8 cellular contexts compared by ENCODE assay signal in genomic region chr12:51025182-51025747, GRCh38. TPM values are rescaled to one million over a fixed set of nuclear protein-coding genes. Genes with fewer than 3 reads are reported as not detected.
DNase-seq lines count a peak whose midpoint lies in the region; ATAC-seq, FAIRE-seq and TF ChIP-seq lines count a peak whose summit lies in the region.

No MANE protein-coding gene starts in this region.

- RAD21 ChIA-PET in GM12878 (lab: Charles Lee; ENCODE audit: unreplicated experiment): interaction anchor here (1.7 to 6.1 kb wide), 5 partner anchors 39 to 517 kb away, joined by 3 to 43 read pairs (median 16); partner anchors contain the start of gene ATF1

- H3K4me3 ChIP-seq in A549 (peak overlapping the region; percentile 64), HL-60 (replicated peaks; ENCODE audit: insufficient read depth, low read length) (peak overlapping the region; percentile 98), GM12878 (peak overlapping the region; percentile 71), mesenchymal stem cell (ENCODE audit: insufficient read depth in 1 of 2, low read depth in 1 of 2, low read length in 2 of 2) (peak overlapping the region; percentile 88 to 91)

- SMC1A ChIA-PET in GM12878 (lab: Charles Lee; ENCODE audit: uncharacterized antibody, unreplicated experiment): interaction anchor here (0.7 to 3.4 kb wide), 8 partner anchors 38 to 316 kb away, joined by 3 to 19 read pairs (median 3); no protein-coding TSS in a partner anchor

- H3K14ac ChIP-seq in mesenchymal stem cell (ENCODE audit: low read length in 2 of 2): no peak overlapping the region

- H2BK15ac ChIP-seq in mesenchymal stem cell (ENCODE audit: low read depth, poor library complexity, severe bottlenecking): no peak overlapping the region

- TF ChIP-seq CTCF in A549 (IDR thresholded peaks at IDR 0.05) (no peak), HL-60 (IDR thresholded peaks at IDR 0.05; ENCODE audit: insufficient read depth, low read length) (no peak), GM12878 (IDR thresholded peaks at IDR 0.05 in 2 of 3, conservative IDR thresholded peaks at IDR 0.05 in 1 of 3; ENCODE audit: control insufficient read depth in 2 of 3, extremely low read depth in 1 of 3, insufficient read depth in 1 of 3, low read depth in 3 of 3, low read length in 3 of 3) (no peak)

- BruUV-seq in GM12878 (replicated peaks; lab: Mats Ljungman, UMichigan): no TSS peak

- TF ChIP-seq POLR2A in A549 (IDR thresholded peaks at IDR 0.05; ENCODE audit: low read length) (no peak), GM12878 (IDR thresholded peaks at IDR 0.05; ENCODE audit: low read depth, low read length) (no peak)

- CTCF ChIA-PET in A549 (lab: Yijun Ruan, JAX) (interaction anchor here (0.5 to 3.2 kb wide), 5 partner anchors 36 to 261 kb away, joined by 3 to 19 read pairs (median 4); partner anchors contain the start of gene ATF1), GM12878 (lab: Yijun Ruan, JAX) (interaction anchor here (0.6 to 5.1 kb wide), 8 partner anchors 38 to 604 kb away, joined by 3 to 61 read pairs (median 4); no protein-coding TSS in a partner anchor)

- no peak overlapping the region for H2AK5ac ChIP-seq in mesenchymal stem cell (ENCODE audit: low read length, severe bottlenecking)

- in situ Hi-C loops in GM12878 (cut with MboI): no loop called here

- intact Hi-C loops in GM12878 (cut with micrococcal nuclease; ENCODE audit: unreplicated experiment): loop anchor here (5.0 kb wide), 3 partner anchors 98 to 258 kb away; a partner anchor contains a TSS

- POLR2A ChIA-PET in A549 (lab: Yijun Ruan, JAX) (interaction anchor here (0.6 to 1.8 kb wide), 2 partner anchors 14 to 260 kb away, joined by 4 read pairs; no protein-coding TSS in a partner anchor), GM12878 (lab: Charles Lee) (interaction anchor here (0.5 to 2.8 kb wide), 5 partner anchors 45 to 261 kb away, joined by 3 to 11 read pairs (median 3); partner anchors contain the start of genes ATF1 and CSRNP2)

- peak overlapping the region; percentile 79 for H3K9ac ChIP-seq in GM12878 (ENCODE audit: control insufficient read depth, insufficient read depth, low read length)
- H3K9ac ChIP-seq in mesenchymal stem cell (ENCODE audit: low read length): peak overlapping the region; percentile 96

- H3K4ac ChIP-seq in mesenchymal stem cell (ENCODE audit: low read depth in 1 of 2, low read length in 2 of 2): no peak overlapping the region

- H3K36me3 ChIP-seq in GM12878 (ENCODE audit: control insufficient read depth in 2 of 2, insufficient read depth in 2 of 2, low read length in 1 of 2) (no peaks in the 10 kb centered on the region), mesenchymal stem cell (ENCODE audit: control insufficient read depth in 1 of 2, insufficient read depth in 2 of 2, low read depth in 1 of 2, low read length in 2 of 2) (no peaks in the 10 kb centered on the region)

- 39% methylated on average over 5 of the region's 5 CpGs for WGBS in A549 (ENCODE audit: missing lambda C conversion rate)
- 51% methylated on average over 5 of the region's 5 CpGs for WGBS in GM12878 (ENCODE audit: insufficient coverage, insufficient replicate concordance, low lambda C conversion rate, missing lambda C conversion rate)
- WGBS in mesenchymal stem cell: 31% methylated on average over 5 of the region's 5 CpGs

- H2BK120ac ChIP-seq in mesenchymal stem cell (ENCODE audit: low read depth, low read length): no peak overlapping the region

- TF ChIP-seq RAD21 in A549 (conservative IDR thresholded peaks at IDR 0.05 in 1 of 2, IDR thresholded peaks at IDR 0.05 in 1 of 2) (no peak), GM12878 (IDR thresholded peaks at IDR 0.05; ENCODE audit: insufficient read depth, low read depth, low read length) (no peak)

- H2AFZ ChIP-seq in GM12878 (ENCODE audit: control insufficient read depth, low read depth, low read length) (peak overlapping the region; percentile 86), mesenchymal stem cell (ENCODE audit: low read depth, low read length) (no peak overlapping the region)

- DNase-seq in A549 (ENCODE audit: low read depth in 1 of 2, low spot score in 1 of 2) (no peak), HL-60 (ENCODE audit: low read depth in 1 of 2, low spot score in 1 of 2) (no peak), GM12878 (ENCODE audit: low read depth, low spot score) (no peak), mesenchymal stem cell (no peak), NCI-H146 treated with DMSO at 0.1 percent for 48 hours (lab: John Stamatoyannopoulos, UW; ENCODE audit: unreplicated experiment) (no peak), Ammon's horn (ENCODE audit: low spot score) (no peak)

- H3K27me3 ChIP-seq in HL-60 (ENCODE audit: insufficient read depth, poor library complexity, severe bottlenecking): no peaks in the 10 kb centered on the region
- no peaks in the 10 kb centered on the region; a peak in 1 of 4 replicates for H3K27me3 ChIP-seq in GM12878 (replicated peaks in 1 of 2; ENCODE audit: control insufficient read depth in 2 of 2, insufficient read depth in 2 of 2, low read length in 1 of 2)
- peaks cover 4 to 7% of the 10 kb centered on the region in 2 experiments for H3K27me3 ChIP-seq in mesenchymal stem cell (ENCODE audit: control insufficient read depth in 1 of 2, insufficient read depth in 1 of 2, low read length in 2 of 2)

- peak overlapping the region; percentile 94 for H3K4me2 ChIP-seq in A549
- peak overlapping the region; percentile 94 for H3K4me2 ChIP-seq in GM12878 (ENCODE audit: control insufficient read depth, insufficient read depth)
- H3K4me2 ChIP-seq in mesenchymal stem cell (ENCODE audit: low read length, poor library complexity, severe bottlenecking): peak overlapping the region; percentile 90

- H3K79me1 ChIP-seq in mesenchymal stem cell (replicated peaks; ENCODE audit: low read length, poor library complexity, severe bottlenecking): peaks cover 4% of the 10 kb centered on the region

- no peak for FAIRE-seq in A549 (lab: Jason Lieb, UNC)
- FAIRE-seq in GM12878 (lab: Jason Lieb, UNC): no peak

- H4K91ac ChIP-seq in mesenchymal stem cell (ENCODE audit: low read length): no peak overlapping the region

- no peaks in the 10 kb centered on the region for H4K20me1 ChIP-seq in GM12878 (ENCODE audit: control insufficient read depth, insufficient read depth)

- no peak overlapping the region for H2BK12ac ChIP-seq in mesenchymal stem cell (ENCODE audit: low read length in 2 of 2)

- peak overlapping the region; percentile 92 to 97 for H3K18ac ChIP-seq in mesenchymal stem cell (ENCODE audit: low read depth in 1 of 2, low read length in 2 of 2)

- peaks cover 45% of the 10 kb centered on the region for H3K79me2 ChIP-seq in GM12878 (ENCODE audit: control insufficient read depth, insufficient read depth, low read length)

- H2BK5ac ChIP-seq in mesenchymal stem cell (ENCODE audit: low read depth, low read length, poor library complexity, severe bottlenecking): peak overlapping the region; percentile 19

- no peak for TF ChIP-seq EP300 in A549 (IDR thresholded peaks at IDR 0.05)
- TF ChIP-seq EP300 in GM12878 (IDR thresholded peaks at IDR 0.05; ENCODE audit: borderline replicate concordance in 1 of 2, control insufficient read depth in 1 of 2, low read depth in 2 of 2, low read length in 2 of 2): no peak

- H3K4me1 ChIP-seq in A549 (peaks cover 36% of the 10 kb centered on the region), GM12878 (ENCODE audit: control insufficient read depth, insufficient read depth, low read length) (peaks cover 14% of the 10 kb centered on the region; the same call in 1 of the 2 replicates), mesenchymal stem cell (ENCODE audit: control insufficient read depth, insufficient read depth, low read depth, low read length) (peaks cover 12% of the 10 kb centered on the region)

- ATAC-seq in A549: no peak
- ATAC-seq in GM12878: no peak
- ATAC-seq in GM21515 (IDR thresholded peaks at IDR 0.05; ENCODE audit: unreplicated experiment): no peak
- no peak for ATAC-seq in HG03432 (IDR thresholded peaks at IDR 0.05; ENCODE audit: unreplicated experiment)

- H3K9me3 ChIP-seq in A549: no peaks in the 10 kb centered on the region
- H3K9me3 ChIP-seq in GM12878 (replicated peaks; ENCODE audit: control insufficient read depth, insufficient read depth, low read length): no peaks in the 10 kb centered on the region
- no peaks in the 10 kb centered on the region for H3K9me3 ChIP-seq in mesenchymal stem cell (ENCODE audit: control insufficient read depth, low read length)

- H4K8ac ChIP-seq in mesenchymal stem cell (ENCODE audit: low read length): peak overlapping the region; percentile 94

- H3K27ac ChIP-seq in A549 (peak overlapping the region; percentile 84 to 93), HL-60 (replicated peaks) (peak overlapping the region; percentile 77), GM12878 (ENCODE audit: control insufficient read depth, insufficient read depth) (peak overlapping the region; percentile 74), mesenchymal stem cell (ENCODE audit: low read length, poor library complexity, severe bottlenecking) (peak overlapping the region; percentile 74)

- no peak overlapping the region for H3K23ac ChIP-seq in mesenchymal stem cell (ENCODE audit: low read length in 2 of 2)

RNA-seq across cellular contexts. Expression of gene SLC11A2, which starts 0.9 kb away (rescaled TPM):
- polyA plus RNA-seq in A549 (2011; rRNA removed) (80.7 and 82.6 TPM in 2 replicates), A549 (2017; fragmentation: RNase III; extraction: RNeasy Plus Mini Kit Qiagen cat#74134 plus additional on column Dnase treatment) (28.3 to 31.6 TPM (median 30.8 TPM) in 3 replicates), GM12878 (2011; rRNA removed) (27.5 and 29.4 TPM in 2 replicates), GM12878 (2014; fragmentation: Illumina TruSeq; extraction: Trizol) (15.1 and 21.3 TPM in 2 replicates), GM12878 (2014; fragmentation: Nextera tagmentation; extraction: Ambion mirVana) (1 to 10 TPM; 6.2 to 9.0 TPM), GM12878 (2014; rRNA removed) (16.0 and 19.3 TPM in 2 replicates), GM12878 (2016; fragmentation: Nextera tagmentation; extraction: Ambion mirVana) (10 to 100 TPM; 14.5 to 15.9 TPM)
- 33.1 and 42.8 TPM in 2 replicates for polyA plus RNA-seq in A549 (2012; cell fraction: cytosol; rRNA removed)
- polyA plus RNA-seq in A549 (2012; cell fraction: nucleus; rRNA removed): 43.9 and 98.0 TPM in 2 replicates
- polyA minus RNA-seq in A549 (2011; rRNA and poly(A)+ RNA removed): 76.3 and 109 TPM in 2 replicates
- total RNA-seq in GM12878 (2013; cell fraction: nucleolus; rRNA removed): 123 and 135 TPM in 2 replicates
- total RNA-seq in GM12878 (2014; rRNA removed) (22.1 and 22.2 TPM in 2 replicates), GM12878 (2014; rRNA removed; fragmentation: Illumina TruSeq; extraction: Trizol) (15.2 and 17.7 TPM in 2 replicates), GM12878 (2021) (13.4 and 19.0 TPM in 2 replicates)
- 10.6 TPM for polyA plus RNA-seq in GM12878 (2011; ENCODE audit: low read depth)
- 17.6 and 23.7 TPM in 2 replicates for polyA plus RNA-seq in GM12878 (2011; cell fraction: cytosol; rRNA removed)
- 46.6 and 57.2 TPM in 2 replicates for polyA plus RNA-seq in GM12878 (2011; cell fraction: nucleus; rRNA removed)
- 11.2 and 13.6 TPM in 2 replicates for polyA plus RNA-seq in GM12878 (2012)
- polyA minus RNA-seq in GM12878 (2011; rRNA and poly(A)+ RNA removed): 41.2 and 50.5 TPM in 2 replicates
- polyA minus RNA-seq in GM12878 (2011; cell fraction: cytosol; rRNA and poly(A)+ RNA removed): 4.1 and 12.2 TPM in 2 replicates
- 24.5 and 55.5 TPM in 2 replicates for polyA minus RNA-seq in GM12878 (2011; cell fraction: nucleus; rRNA and poly(A)+ RNA removed)
- 20.4 TPM for polyA plus RNA-seq in mesenchymal stem cell (2013, experiment 1 of 2)
- polyA plus RNA-seq in mesenchymal stem cell (2013, experiment 2 of 2): 19.7 TPM

RNA-seq across cellular contexts. Expression of gene LETMD1, which starts 22.9 kb away (rescaled TPM):
- 72.9 and 83.0 TPM in 2 replicates for polyA plus RNA-seq in A549 (2011; rRNA removed)
- 32.0 and 43.0 TPM in 2 replicates for polyA plus RNA-seq in A549 (2012; cell fraction: cytosol; rRNA removed)
- 61.9 and 103 TPM in 2 replicates for polyA plus RNA-seq in A549 (2012; cell fraction: nucleus; rRNA removed)
- 29.6 to 35.9 TPM (median 31.5 TPM) in 3 replicates for polyA plus RNA-seq in A549 (2017; fragmentation: RNase III; extraction: RNeasy Plus Mini Kit Qiagen cat#74134 plus additional on column Dnase treatment)
- 41.2 and 41.8 TPM in 2 replicates for polyA minus RNA-seq in A549 (2011; rRNA and poly(A)+ RNA removed)
- total RNA-seq in GM12878 (2013; cell fraction: nucleolus; rRNA removed): 184 and 193 TPM in 2 replicates
- 59.9 and 72.0 TPM in 2 replicates for total RNA-seq in GM12878 (2014; rRNA removed)
- total RNA-seq in GM12878 (2014; rRNA removed; fragmentation: Illumina TruSeq; extraction: Trizol): 54.9 and 58.3 TPM in 2 replicates
- 44.7 and 48.1 TPM in 2 replicates for total RNA-seq in GM12878 (2021)
- 67.3 TPM for polyA plus RNA-seq in GM12878 (2011; ENCODE audit: low read depth)
- 115 and 116 TPM in 2 replicates for polyA plus RNA-seq in GM12878 (2011; rRNA removed)
- 98.4 and 120 TPM in 2 replicates for polyA plus RNA-seq in GM12878 (2011; cell fraction: cytosol; rRNA removed)
- 100 and 108 TPM in 2 replicates for polyA plus RNA-seq in GM12878 (2011; cell fraction: nucleus; rRNA removed)
- 70.1 and 80.3 TPM in 2 replicates for polyA plus RNA-seq in GM12878 (2012)
- 91.2 and 91.8 TPM in 2 replicates for polyA plus RNA-seq in GM12878 (2014; fragmentation: Illumina TruSeq; extraction: Trizol)
- 10 to 100 TPM; 36.5 to 37.1 TPM for polyA plus RNA-seq in GM12878 (2014; fragmentation: Nextera tagmentation; extraction: Ambion mirVana)
- 79.0 and 82.6 TPM in 2 replicates for polyA plus RNA-seq in GM12878 (2014; rRNA removed)
- polyA plus RNA-seq in GM12878 (2016; fragmentation: Nextera tagmentation; extraction: Ambion mirVana): 10 to 100 TPM; 30.3 to 33.7 TPM
- polyA minus RNA-seq in GM12878 (2011; rRNA and poly(A)+ RNA removed): 114 and 123 TPM in 2 replicates
- 24.1 and 27.3 TPM in 2 replicates for polyA minus RNA-seq in GM12878 (2011; cell fraction: cytosol; rRNA and poly(A)+ RNA removed)
- polyA minus RNA-seq in GM12878 (2011; cell fraction: nucleus; rRNA and poly(A)+ RNA removed): 42.1 and 53.9 TPM in 2 replicates
- polyA plus RNA-seq in mesenchymal stem cell (2013, experiment 1 of 2): 32.8 TPM
- 30.8 TPM for polyA plus RNA-seq in mesenchymal stem cell (2013, experiment 2 of 2)

RNA-seq across cellular contexts. Expression of gene CSRNP2, which starts 58.1 kb away (rescaled TPM):
- polyA plus RNA-seq in A549 (2011; rRNA removed) (20.3 and 21.6 TPM in 2 replicates), A549 (2017; fragmentation: RNase III; extraction: RNeasy Plus Mini Kit Qiagen cat#74134 plus additional on column Dnase treatment) (9.9 to 11.1 TPM (median 10.3 TPM) in 3 replicates), GM12878 (2011; rRNA removed) (5.6 and 6.4 TPM in 2 replicates), GM12878 (2014; fragmentation: Illumina TruSeq; extraction: Trizol) (7.8 and 8.8 TPM in 2 replicates), GM12878 (2014; fragmentation: Nextera tagmentation; extraction: Ambion mirVana) (1 to 10 TPM; 1.2 to 1.4 TPM), GM12878 (2014; rRNA removed) (6.1 and 8.1 TPM in 2 replicates), GM12878 (2016; fragmentation: Nextera tagmentation; extraction: Ambion mirVana) (1 to 10 TPM; 4.8 to 6.9 TPM)
- 8.4 and 10.1 TPM in 2 replicates for polyA plus RNA-seq in A549 (2012; cell fraction: cytosol; rRNA removed)
- 9.2 and 13.5 TPM in 2 replicates for polyA plus RNA-seq in A549 (2012; cell fraction: nucleus; rRNA removed)
- polyA minus RNA-seq in A549 (2011; rRNA and poly(A)+ RNA removed): 15.0 and 16.9 TPM in 2 replicates
- total RNA-seq in GM12878 (2013; cell fraction: nucleolus; rRNA removed): 13.4 and 15.2 TPM in 2 replicates
- total RNA-seq in GM12878 (2014; rRNA removed) (7.9 and 8.3 TPM in 2 replicates), GM12878 (2014; rRNA removed; fragmentation: Illumina TruSeq; extraction: Trizol) (4.4 and 5.0 TPM in 2 replicates), GM12878 (2021) (9.9 and 12.1 TPM in 2 replicates)
- 2.2 TPM for polyA plus RNA-seq in GM12878 (2011; ENCODE audit: low read depth)
- 3.7 and 3.8 TPM in 2 replicates for polyA plus RNA-seq in GM12878 (2011; cell fraction: cytosol; rRNA removed)
- polyA plus RNA-seq in GM12878 (2011; cell fraction: nucleus; rRNA removed): 5.3 and 5.7 TPM in 2 replicates
- 3.4 TPM in 2 replicates for polyA plus RNA-seq in GM12878 (2012)
- polyA minus RNA-seq in GM12878 (2011; rRNA and poly(A)+ RNA removed): 5.4 and 6.8 TPM in 2 replicates
- 3.2 and 4.1 TPM in 2 replicates for polyA minus RNA-seq in GM12878 (2011; cell fraction: cytosol; rRNA and poly(A)+ RNA removed)
- 3.0 and 5.2 TPM in 2 replicates for polyA minus RNA-seq in GM12878 (2011; cell fraction: nucleus; rRNA and poly(A)+ RNA removed)
- polyA plus RNA-seq in mesenchymal stem cell (2013, experiment 1 of 2): 19.1 TPM
- polyA plus RNA-seq in mesenchymal stem cell (2013, experiment 2 of 2): 18.9 TPM
